19 cellular contexts compared by ENCODE assay signal in the genomic region with DNA sequence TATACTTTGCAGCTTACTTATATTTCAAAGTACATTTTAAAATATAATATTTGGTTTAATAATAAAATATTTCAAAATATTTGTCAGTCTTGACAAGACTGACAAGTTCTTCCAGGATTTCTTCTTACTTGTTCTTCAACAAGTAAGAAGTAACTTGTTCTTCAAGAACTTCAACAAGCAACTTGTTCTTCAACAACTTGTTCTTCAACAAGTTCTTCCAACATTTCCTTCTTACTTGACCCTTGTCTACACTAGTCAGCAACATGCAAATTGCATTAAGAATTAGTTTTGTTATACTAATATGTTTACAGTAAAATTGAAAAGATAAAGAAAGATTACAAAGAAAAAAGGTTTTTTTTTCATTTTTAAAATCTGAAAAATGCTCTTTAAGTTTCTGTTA.
DNase-seq lines count a peak whose midpoint lies in the region; ATAC-seq and TF ChIP-seq lines count a peak whose summit lies in the region.
"Had no signal": no experiment of that assay in that cellular context is flagged by ENCODE, and none has a peak within 500 bp of the region (broad histone marks: within the 10 kb centered on the region; RNA-seq: fewer than 3 reads in every experiment).

No MANE protein-coding gene starts in this region.

- H3K9ac ChIP-seq in PC-3 (ENCODE audit: low read length) = no peak overlapping the region
- H3K9ac ChIP-seq: BLaER1 treated with 17β-estradiol and CSF1 and Interleukin-3, amounts not matched to agents 10 nM and 100 nM had no signal

- H3K9me2 ChIP-seq in PC-3 (replicated peaks; ENCODE audit: low read length) = no peaks in the 10 kb centered on the region

- H3K4me3 ChIP-seq in PC-3 (ENCODE audit: low read length) = no peak overlapping the region
- H3K4me3 ChIP-seq: A549; BLaER1 treated with 17β-estradiol and CSF1 and Interleukin-3, amounts not matched to agents 10 nM and 100 nM; GM23338 had no signal

- H4K20me1 ChIP-seq in PC-3 (ENCODE audit: low read length) = no peaks in the 10 kb centered on the region
- H4K20me1 ChIP-seq: BLaER1 treated with 17β-estradiol and CSF1 and Interleukin-3, amounts not matched to agents 10 nM and 100 nM had no signal

- H3K4me1 ChIP-seq in PC-3 (ENCODE audit: insufficient read depth, low read length) = peaks cover 5% of the 10 kb centered on the region
- H3K4me1 ChIP-seq: A549; BE2C; BLaER1 treated with 17β-estradiol and CSF1 and Interleukin-3, amounts not matched to agents 10 nM and 100 nM had no signal

- intact Hi-C loops in PC-3 (cut with micrococcal nuclease) = loop anchor here (10.0 kb wide), 3 partner anchors 140 to 360 kb away; no protein-coding TSS in a partner anchor

- no peaks in the 10 kb centered on the region for H3K79me2 ChIP-seq in PC-3 (ENCODE audit: low read length)

- H3K27me3 ChIP-seq in PC-3 (ENCODE audit: low read length) = no peaks in the 10 kb centered on the region
- H3K27me3 ChIP-seq: BE2C; BLaER1 treated with 17β-estradiol and CSF1 and Interleukin-3, amounts not matched to agents 10 nM and 100 nM had no signal

- no peak overlapping the region for H2AFZ ChIP-seq in PC-3 (ENCODE audit: low read length)
- H2AFZ ChIP-seq: GM23338 had no signal

- DNase-seq in HT-29 (ENCODE audit: low spot score) (peak; percentile 14), PC-3 (peak; percentile 16), epithelial cell of prostate (ENCODE audit: low read depth, low spot score) (peak; percentile 16), OCI-M1 (lab: John Stamatoyannopoulos, UW) (no peak)
- DNase-seq in activated CD8-positive, alpha-beta memory T cell treated with anti-CD3 and anti-CD28 coated beads, Interleukin-2, amount 50 U/mL, for 48 hours = no peak
- DNase-seq: 8988T; ACHN; AML-193; BE2C; CD4-positive, alpha-beta T cell; CD8-positive, alpha-beta memory T cell; DMS 273 treated with DMSO at 0.1 percent for 48 hours; GF-D8; H9 had no signal

- no peak overlapping the region for H3K27ac ChIP-seq in PC-3 (ENCODE audit: low read length)
- H3K27ac ChIP-seq in epithelial cell of prostate = no peak overlapping the region
- H3K27ac ChIP-seq: A549; BLaER1 treated with 17β-estradiol and CSF1 and Interleukin-3, amounts not matched to agents 10 nM and 100 nM had no signal

- POLR2A ChIA-PET in PC-3 (lab: Charles Lee; ENCODE audit: unreplicated experiment) = no interaction called here

- ATAC-seq in PC-3 (no peak), HG02623 (IDR thresholded peaks at IDR 0.05; ENCODE audit: unreplicated experiment) (no peak)
- ATAC-seq: A549, GM23338, HCT116 had no signal

- no peaks in the 10 kb centered on the region for H3K9me3 ChIP-seq in PC-3 (ENCODE audit: low read length)
- H3K9me3 ChIP-seq: A549; BE2C; BLaER1 treated with 17β-estradiol and CSF1 and Interleukin-3, amounts not matched to agents 10 nM and 100 nM had no signal

- H3K36me3 ChIP-seq in PC-3 (ENCODE audit: low read depth, low read length) = no peaks in the 10 kb centered on the region
- H3K36me3 ChIP-seq: BE2C; BLaER1 treated with 17β-estradiol and CSF1 and Interleukin-3, amounts not matched to agents 10 nM and 100 nM had no signal

- CTCF ChIA-PET in PC-3 (lab: Charles Lee) = no interaction called here

- no peaks in the 10 kb centered on the region for H3F3A ChIP-seq in PC-3 (ENCODE audit: low read length, unreplicated experiment)

- BruUV-seq in PC-3 (replicated peaks; lab: Mats Ljungman, UMichigan) = no TSS peak

- H3K4me2 ChIP-seq in PC-3 (ENCODE audit: low read length) = no peak overlapping the region
- H3K4me2 ChIP-seq: A549; BLaER1 treated with 17β-estradiol and CSF1 and Interleukin-3, amounts not matched to agents 10 nM and 100 nM; GM23338 had no signal

- no peak for TF ChIP-seq CTCF in PC-3 (conservative IDR thresholded peaks at IDR 0.05; ENCODE audit: low read depth, low read length)

Comparison
In these comparisons a context has a peak if more than half of its experiments do, and no peak if none do; other contexts are left out.
1. DNase-seq: peak in HT-29 (single experiment), PC-3 (single experiment) and epithelial cell of prostate (single experiment); none in OCI-M1 (single experiment) and activated CD8-positive, alpha-beta memory T cell treated with anti-CD3 and anti-CD28 coated beads, Interleukin-2, amount 50 U/mL, for 48 hours (single experiment).